10 cellular contexts compared by ENCODE assay signal in genomic region chr12:116879509-116880212, GRCh38. TPM values are rescaled to one million over a fixed set of nuclear protein-coding genes. Genes with fewer than 3 reads are reported as not detected.
A peak's percentile ranks its signal among the peaks of the same experiment; 100 is the strongest.
DNase-seq lines count a peak whose midpoint lies in the region; ATAC-seq, FAIRE-seq and TF ChIP-seq lines count a peak whose summit lies in the region.
"Had no signal": no experiment of that assay in that cellular context is flagged by ENCODE, and none has a peak within 500 bp of the region (broad histone marks: within the 10 kb centered on the region; RNA-seq: fewer than 3 reads in every experiment).

No MANE protein-coding gene starts in this region.

- TF ChIP-seq EP300 in HepG2 (IDR thresholded peaks at IDR 0.05; ENCODE audit: low read depth in 2 of 2, low read length in 2 of 2) (no peak), HepG2 (CRISPR knock-in tag; IDR thresholded peaks at IDR 0.05; ENCODE audit: borderline replicate concordance) (no peak), transverse colon (IDR thresholded peaks at IDR 0.05; ENCODE audit: low read depth) (no peak)

- H2AFZ ChIP-seq in HepG2 (ENCODE audit: low read length): no peak overlapping the region

- peaks cover 30% of the 10 kb centered on the region for H3K4me1 ChIP-seq in HepG2 (ENCODE audit: insufficient read depth, low read length)
- H3K4me1 ChIP-seq in right lobe of liver: peaks cover 0 to 8% (median 0%) of the 10 kb centered on the region in 4 donors
- peaks cover 0 to 6% of the 10 kb centered on the region in 2 donors for H3K4me1 ChIP-seq in kidney (ENCODE audit: control insufficient read depth in 1 of 2, insufficient read depth in 1 of 2, low read depth in 1 of 2, low read length in 2 of 2)
- peaks cover 10 to 41% (median 33%) of the 10 kb centered on the region in 4 donors for H3K4me1 ChIP-seq in transverse colon

- H3K36me3 ChIP-seq in HepG2 (replicated peaks in 1 of 2; ENCODE audit: control insufficient read depth in 1 of 2, insufficient read depth in 2 of 2, low read length in 2 of 2) (no peaks in the 10 kb centered on the region), right lobe of liver (no peaks in the 10 kb centered on the region), kidney (ENCODE audit: control insufficient read depth in 1 of 2, insufficient read depth in 2 of 2, low read length in 2 of 2) (no peaks in the 10 kb centered on the region), transverse colon (no peaks in the 10 kb centered on the region)

- no peak overlapping the region for H3K9ac ChIP-seq in HepG2 (ENCODE audit: insufficient read depth, low read depth, low read length)
- no peak overlapping the region for H3K9ac ChIP-seq in kidney (ENCODE audit: low read length in 2 of 2)

- H3K79me2 ChIP-seq in HepG2 (ENCODE audit: insufficient read depth, low read length): no peaks in the 10 kb centered on the region

- H3K27ac ChIP-seq in HepG2 (ENCODE audit: extremely low read length, insufficient read depth, low read length): no peak overlapping the region
- no peak overlapping the region for H3K27ac ChIP-seq in right lobe of liver
- H3K27ac ChIP-seq in kidney (ENCODE audit: low read depth in 2 of 2, low read length in 2 of 2): no peak overlapping the region
- H3K27ac ChIP-seq in transverse colon: no peak overlapping the region

- CTCF ChIA-PET in HepG2 (lab: Yijun Ruan, JAX; ENCODE audit: low intra/inter-chr PET ratio, low total read pairs): no interaction called here

- H3K9me3 ChIP-seq in HepG2 (ENCODE audit: low read length): no peaks in the 10 kb centered on the region
- H3K9me3 ChIP-seq in right lobe of liver: no peaks in the 10 kb centered on the region
- H3K9me3 ChIP-seq in kidney (ENCODE audit: control insufficient read depth in 1 of 2, low read length in 2 of 2): peaks cover 0 to under 1% of the 10 kb centered on the region in 2 donors
- H3K9me3 ChIP-seq in transverse colon: peaks cover 0 to under 1% of the 10 kb centered on the region in 2 donors

- TF ChIP-seq CTCF in HepG2 (CRISPR knock-in tag; IDR thresholded peaks at IDR 0.05): no peak
- TF ChIP-seq CTCF in right lobe of liver (IDR thresholded peaks at IDR 0.05): no peak
- no peak for TF ChIP-seq CTCF in kidney (IDR thresholded peaks at IDR 0.05; ENCODE audit: borderline replicate concordance, extremely low read depth, insufficient read depth)
- no peak for TF ChIP-seq CTCF in transverse colon (IDR thresholded peaks at IDR 0.05)

- H4K20me1 ChIP-seq in HepG2 (ENCODE audit: insufficient read depth, low read length): no peaks in the 10 kb centered on the region

- FAIRE-seq in HepG2 (lab: Jason Lieb, UNC) (no peak), kidney (lab: Jason Lieb, UNC) (no peak), GM12891 (lab: Jason Lieb, UNC) (no peak)
- FAIRE-seq: TTC549 had no signal

- peak overlapping the region; percentile 24; the same call in 1 of the 2 replicates for H3K4me2 ChIP-seq in HepG2 (ENCODE audit: low read depth, low read length)

- POLR2A ChIA-PET in HepG2 (lab: Yijun Ruan, JAX): no interaction called here

- in situ Hi-C loops in HepG2 (cut with HindIII; ENCODE audit: extremely low pct_ligation_motif_present, low pct_unique_long_range_greater_than_20kb) (loop anchor here (5.0 kb wide), 1 partner anchor 177 kb away; no protein-coding TSS in a partner anchor), transverse colon (cut with MboI; ENCODE audit: low pct_ligation_motif_present in 1 of 4, low pct_unique_long_range_greater_than_20kb in 1 of 4, low sequenced_read_pairs in 3 of 4) (no loop called here)

- TF ChIP-seq RAD21 in HepG2 (CRISPR knock-in tag; IDR thresholded peaks at IDR 0.05): no peak

- TF ChIP-seq POLR2A in HepG2 (IDR thresholded peaks at IDR 0.05; ENCODE audit: insufficient read depth in 1 of 2, low read depth in 2 of 2, low read length in 2 of 2): no peak
- no peak for TF ChIP-seq POLR2A in right lobe of liver (IDR thresholded peaks at IDR 0.05)
- no peak for TF ChIP-seq POLR2A in transverse colon (IDR thresholded peaks at IDR 0.05)
- no peak for TF ChIP-seq POLR2A in GM12891 (IDR thresholded peaks at IDR 0.05; ENCODE audit: low read depth, low read length)

- BruUV-seq in HepG2 (replicated peaks; lab: Mats Ljungman, UMichigan): no TSS peak

- DNase-seq in HepG2 (ENCODE audit: low spot score) (no peak), right lobe of liver (no peak), kidney (peak; percentile 53), transverse colon (peak; percentile 14), GM12891 (ENCODE audit: insufficient read length, low spot score) (no peak), MV-4-11 (lab: John Stamatoyannopoulos, UW) (no peak), DMS114 treated with DMSO at 0.1 percent for 48 hours (lab: John Stamatoyannopoulos, UW; ENCODE audit: unreplicated experiment) (no peak)
- DNase-seq in activated CD8-positive, alpha-beta memory T cell treated with anti-CD3 and anti-CD28 coated beads, Interleukin-2, amount 50 U/mL, for 48 hours: peak; percentile 56
- DNase-seq: stimulated activated CD4-positive, alpha-beta T cell treated with anti-CD3 and anti-CD28 coated beads, Interleukin-2, amount 100 ng/mL, for 48 hours had no signal

- no peak for ATAC-seq in HepG2
- ATAC-seq in right lobe of liver: no peak

- 38% methylated on average over 33 of the region's 52 CpGs for WGBS in HepG2 (ENCODE audit: low lambda C conversion rate)
- 0% methylated on average over 7 of the region's 52 CpGs for WGBS in right lobe of liver (ENCODE audit: insufficient coverage, low coverage, low lambda C conversion rate, missing lambda C conversion rate)
- WGBS in transverse colon (ENCODE audit: low coverage in 1 of 2), 2 donors: 0 to 1% methylated on average over 1 to 39 of the region's 52 CpGs

- H3K27me3 ChIP-seq in HepG2 (ENCODE audit: control insufficient read depth in 1 of 2, insufficient read depth in 2 of 2, low read length in 2 of 2) (peaks cover 19 to 79% of the 10 kb centered on the region in 2 experiments), right lobe of liver (peaks cover 0 to 31% of the 10 kb centered on the region in 2 donors), transverse colon (peaks cover 93% of the 10 kb centered on the region)

- intact Hi-C loops in HepG2 (cut with micrococcal nuclease; ENCODE audit: unreplicated experiment) (no loop called here), right lobe of liver (cut with DNase I) (no loop called here), kidney (cut with DNase I) (no loop called here), transverse colon (cut with DNase I; ENCODE audit: low total_unique reads) (no loop called here)

- H3K4me3 ChIP-seq in HepG2 (replicated peaks in 1 of 3; ENCODE audit: insufficient read depth in 1 of 3, low read depth in 2 of 3, low read length in 3 of 3) (no peak overlapping the region; a peak in 1 of 6 replicates), right lobe of liver (no peak overlapping the region), kidney (ENCODE audit: low read length in 2 of 2) (no peak overlapping the region), transverse colon (peak overlapping the region in 2 of 4 donors; percentile 26 to 50)

RNA-seq across cellular contexts. Expression of gene HRK, which starts 1.6 kb away (rescaled TPM):
- total RNA-seq in HepG2 (2016; rRNA removed; fragmentation: Illumina TruSeq; extraction: Trizol): 0.02 TPM in 1 of 2 replicates, not detected in the other
- not detected in 2 replicates for total RNA-seq in HepG2 (2016; cell fraction: cytosol; rRNA removed; fragmentation: Illumina TruSeq; extraction: Trizol; ENCODE audit: low read depth)
- total RNA-seq in HepG2 (2016; cell fraction: insoluble cytoplasmic fraction; rRNA removed; fragmentation: Illumina TruSeq; extraction: Trizol): 0.02 TPM in 1 of 2 replicates, not detected in the other
- total RNA-seq in HepG2 (2016; cell fraction: membrane; rRNA removed; fragmentation: Illumina TruSeq; extraction: Trizol): not detected in 2 replicates
- not detected in 2 replicates for total RNA-seq in HepG2 (2016; cell fraction: nucleus; rRNA removed; fragmentation: Illumina TruSeq; extraction: Trizol)
- polyA plus RNA-seq in HepG2 (2011; rRNA removed): 0.03 TPM in 1 of 2 replicates, not detected in the other
- polyA plus RNA-seq in HepG2 (2011; cell fraction: cytosol; rRNA removed): 0.01 TPM in 1 of 2 replicates, not detected in the other
- polyA plus RNA-seq in HepG2 (2011; cell fraction: nucleus; rRNA removed): 0.02 TPM in 1 of 2 replicates, not detected in the other
- polyA plus RNA-seq in HepG2 (2012): not detected in 2 replicates
- polyA plus RNA-seq in HepG2 (2016; cell fraction: cytosol; fragmentation: Illumina TruSeq; extraction: Trizol; ENCODE audit: low read depth): not detected in 2 replicates
- not detected in 2 replicates for polyA plus RNA-seq in HepG2 (2016; cell fraction: insoluble cytoplasmic fraction; fragmentation: Illumina TruSeq; extraction: Trizol; ENCODE audit: low read depth)
- polyA plus RNA-seq in HepG2 (2016; cell fraction: membrane; fragmentation: Illumina TruSeq; extraction: Trizol; ENCODE audit: low read depth): 0.07 TPM in 1 of 2 replicates, not detected in the other
- polyA plus RNA-seq in HepG2 (2016; cell fraction: nucleus; fragmentation: Illumina TruSeq; extraction: Trizol; ENCODE audit: insufficient read depth, low read depth): not detected in 2 replicates
- 1.2 TPM in 1 of 2 replicates, not detected in the other for polyA minus RNA-seq in HepG2 (2011; rRNA and poly(A)+ RNA removed; ENCODE audit: low replicate concordance)
- polyA minus RNA-seq in HepG2 (2011; cell fraction: cytosol; rRNA and poly(A)+ RNA removed): not detected in 2 replicates
- polyA minus RNA-seq in HepG2 (2011; cell fraction: nucleus; rRNA and poly(A)+ RNA removed): not detected in 2 replicates
- total RNA-seq in right lobe of liver: not detected
- total RNA-seq in kidney: 5.0 TPM
- polyA plus RNA-seq in kidney (ENCODE audit: insufficient read depth, low read depth, low replicate concordance): not detected
- under 1 TPM in 1 of 4 donors, not detected in 3; 0.48 TPM for total RNA-seq in transverse colon
- 0.01 TPM for polyA plus RNA-seq in GM12891 (2012; ENCODE audit: low read depth, missing spikeins)

RNA-seq across cellular contexts. Expression of gene FBXW8, which starts 31.1 kb away (rescaled TPM):
- 5.9 and 6.4 TPM in 2 replicates for total RNA-seq in HepG2 (2016; rRNA removed; fragmentation: Illumina TruSeq; extraction: Trizol)
- 3.0 and 3.1 TPM in 2 replicates for total RNA-seq in HepG2 (2016; cell fraction: cytosol; rRNA removed; fragmentation: Illumina TruSeq; extraction: Trizol; ENCODE audit: low read depth)
- total RNA-seq in HepG2 (2016; cell fraction: insoluble cytoplasmic fraction; rRNA removed; fragmentation: Illumina TruSeq; extraction: Trizol): 4.9 and 5.1 TPM in 2 replicates
- 1.9 and 2.3 TPM in 2 replicates for total RNA-seq in HepG2 (2016; cell fraction: membrane; rRNA removed; fragmentation: Illumina TruSeq; extraction: Trizol)
- 5.2 and 5.4 TPM in 2 replicates for total RNA-seq in HepG2 (2016; cell fraction: nucleus; rRNA removed; fragmentation: Illumina TruSeq; extraction: Trizol)
- polyA plus RNA-seq in HepG2 (2011; rRNA removed): 5.1 and 6.2 TPM in 2 replicates
- 3.5 and 4.2 TPM in 2 replicates for polyA plus RNA-seq in HepG2 (2011; cell fraction: cytosol; rRNA removed)
- 9.2 and 11.2 TPM in 2 replicates for polyA plus RNA-seq in HepG2 (2011; cell fraction: nucleus; rRNA removed)
- polyA plus RNA-seq in HepG2 (2012): 5.5 and 6.7 TPM in 2 replicates
- polyA plus RNA-seq in HepG2 (2016; cell fraction: cytosol; fragmentation: Illumina TruSeq; extraction: Trizol; ENCODE audit: low read depth): 0.53 and 0.58 TPM in 2 replicates
- 4.8 and 5.4 TPM in 2 replicates for polyA plus RNA-seq in HepG2 (2016; cell fraction: insoluble cytoplasmic fraction; fragmentation: Illumina TruSeq; extraction: Trizol; ENCODE audit: low read depth)
- polyA plus RNA-seq in HepG2 (2016; cell fraction: membrane; fragmentation: Illumina TruSeq; extraction: Trizol; ENCODE audit: low read depth): 0.95 and 0.97 TPM in 2 replicates
- 5.8 and 6.0 TPM in 2 replicates for polyA plus RNA-seq in HepG2 (2016; cell fraction: nucleus; fragmentation: Illumina TruSeq; extraction: Trizol; ENCODE audit: insufficient read depth, low read depth)
- polyA minus RNA-seq in HepG2 (2011; rRNA and poly(A)+ RNA removed; ENCODE audit: low replicate concordance): 12.8 and 14.9 TPM in 2 replicates
- polyA minus RNA-seq in HepG2 (2011; cell fraction: cytosol; rRNA and poly(A)+ RNA removed): 5.1 and 6.1 TPM in 2 replicates
- 13.1 and 22.3 TPM in 2 replicates for polyA minus RNA-seq in HepG2 (2011; cell fraction: nucleus; rRNA and poly(A)+ RNA removed)
- 1 to 10 TPM; 4.5 to 9.6 (median 6.3) TPM for total RNA-seq in right lobe of liver
- total RNA-seq in kidney: 20.3 TPM
- polyA plus RNA-seq in kidney (ENCODE audit: insufficient read depth, low read depth, low replicate concordance): 3.3 TPM
- total RNA-seq in transverse colon: 10 to 100 TPM in 2 of 4 donors, 1 to 10 TPM in 2; 7.8 to 29.9 (median 10.3) TPM
- 2.7 TPM for polyA plus RNA-seq in GM12891 (2012; ENCODE audit: low read depth, missing spikeins)

Comparison
In these comparisons a context has a peak if more than half of its experiments do, and no peak if none do; other contexts are left out.
1. DNase-seq: peak in activated CD8-positive, alpha-beta memory T cell treated with anti-CD3 and anti-CD28 coated beads, Interleukin-2, amount 50 U/mL, for 48 hours (single experiment), kidney (single experiment) and transverse colon (single experiment); none in HepG2 (single experiment), right lobe of liver (0 of 3), GM12891 (single experiment), MV-4-11 (single experiment) and DMS114 treated with DMSO at 0.1 percent for 48 hours (single experiment).